ENCODE assay signal across 10 cellular contexts in the genomic region with DNA sequence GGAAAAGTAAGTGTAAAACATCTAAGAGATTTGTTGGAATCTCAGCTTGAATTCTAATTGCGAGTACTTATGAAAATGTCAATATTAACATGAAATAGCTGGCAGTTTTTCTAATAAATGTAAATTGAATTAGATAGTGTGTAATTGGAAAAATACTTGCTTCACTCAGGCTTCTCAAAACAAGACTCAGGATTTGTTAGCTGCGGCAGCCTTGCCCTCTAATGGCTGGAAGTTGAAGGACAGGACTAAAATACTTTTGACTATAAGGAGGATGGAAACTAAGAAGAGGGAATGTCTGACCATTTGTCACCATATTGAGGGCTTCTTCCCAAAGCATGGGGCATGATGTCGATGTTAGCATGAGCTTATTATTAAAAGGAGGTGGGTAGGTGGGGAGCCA.
DNase-seq lines count a peak whose midpoint lies in the region; ATAC-seq and TF ChIP-seq lines count a peak whose summit lies in the region.
"Had no signal": no experiment of that assay in that cellular context is flagged by ENCODE, and none has a peak within 500 bp of the region (broad histone marks: within the 10 kb centered on the region; RNA-seq: fewer than 3 reads in every experiment).

No MANE protein-coding gene starts in this region.

- H3K4me3 ChIP-seq in BE2C (ENCODE audit: low read depth, low read length), result no peak overlapping the region
- no peak overlapping the region for H3K4me3 ChIP-seq in adrenal gland
- no peak overlapping the region for H3K4me3 ChIP-seq in naive thymus-derived CD4-positive, alpha-beta T cell (ENCODE audit: low read length)
- no peak overlapping the region for H3K4me3 ChIP-seq in effector memory CD4-positive, alpha-beta T cell (ENCODE audit: insufficient read depth, low read depth, low read length, poor library complexity, severe bottlenecking)

- TF ChIP-seq CTCF in BE2C (IDR thresholded peaks at IDR 0.05; ENCODE audit: low read depth, low read length) (peak; percentile 38), adrenal gland (IDR thresholded peaks at IDR 0.05) (peak in 5 of 6 experiments; percentile 43 to 59 (median 49))

- H3K4me1 ChIP-seq in BE2C (no peaks in the 10 kb centered on the region), adrenal gland (replicated peaks in 1 of 2) (peaks cover 0 to 11% of the 10 kb centered on the region in 2 donors)
- no peaks in the 10 kb centered on the region for H3K4me1 ChIP-seq in naive thymus-derived CD4-positive, alpha-beta T cell (ENCODE audit: control insufficient read depth in 2 of 2, insufficient read depth in 2 of 2, low read length in 2 of 2)
- H3K4me1 ChIP-seq in effector memory CD4-positive, alpha-beta T cell (ENCODE audit: control insufficient read depth, insufficient read depth, low read length, poor library complexity, severe bottlenecking), result peaks cover 2% of the 10 kb centered on the region

- H3K27ac Mint-ChIP-seq in naive thymus-derived CD4-positive, alpha-beta T cell, result no peak overlapping the region
- H3K27ac Mint-ChIP-seq in natural killer cell treated with Interleukin-12 subunit alpha and Interleukin-12 subunit beta and Interleukin-15 and Interleukin-18, amount 100 ng/mL, for 72 hours, result no peak overlapping the region
- H3K27ac Mint-ChIP-seq: stimulated activated naive B cell treated with anti-CD40 and anti-IgM and Interleukin-4, amounts not matched to agents 10 μg/mL and 1 μg/mL and 100 μg/mL, for 72 hours had no signal

- ATAC-seq in left lobe of liver (peak; percentile 44), HG03097 (IDR thresholded peaks at IDR 0.05; ENCODE audit: low FRiP score, unreplicated experiment) (no peak)
- ATAC-seq in naive thymus-derived CD4-positive, alpha-beta T cell, result no peak
- ATAC-seq in natural killer cell treated with Interleukin-12 subunit alpha and Interleukin-12 subunit beta and Interleukin-15 and Interleukin-18, amount 100 ng/mL, for 72 hours, result no peak
- ATAC-seq: stimulated activated naive B cell treated with anti-CD40 and anti-IgM and Interleukin-4, amounts not matched to agents 10 μg/mL and 1 μg/mL and 100 μg/mL, for 72 hours had no signal

- no peak for DNase-seq in BE2C
- DNase-seq in adrenal gland, result peak in 5 of 7 donors; percentile 31 to 68 (median 52)
- DNase-seq in left lobe of liver (ENCODE audit: low spot score), result no peak
- DNase-seq in naive thymus-derived CD4-positive, alpha-beta T cell, result no peak
- DNase-seq in effector memory CD4-positive, alpha-beta T cell, result no peak
- no peak for DNase-seq in natural killer cell treated with Interleukin-12 subunit alpha and Interleukin-12 subunit beta and Interleukin-15 and Interleukin-18, amount 100 ng/mL, for 72 hours (ENCODE audit: low spot score)
- DNase-seq: activated CD4-positive, alpha-beta T cell treated with anti-CD3 and anti-CD28 coated beads for 48 hours; stimulated activated naive B cell treated with anti-CD40 and anti-IgM and Interleukin-4, amounts not matched to agents 10 μg/mL and 1 μg/mL and 100 μg/mL, for 72 hours had no signal

- POLR2A ChIA-PET in naive thymus-derived CD4-positive, alpha-beta T cell (lab: Charles Lee), result no interaction called here

- H3K27me3 ChIP-seq in BE2C, result peaks cover 65% of the 10 kb centered on the region
- H3K27me3 ChIP-seq in adrenal gland, result no peaks in the 10 kb centered on the region
- no peaks in the 10 kb centered on the region for H3K27me3 ChIP-seq in naive thymus-derived CD4-positive, alpha-beta T cell (ENCODE audit: control insufficient read depth in 2 of 2, insufficient read depth in 2 of 2, low read length in 2 of 2)
- no peaks in the 10 kb centered on the region for H3K27me3 ChIP-seq in effector memory CD4-positive, alpha-beta T cell (replicated peaks; ENCODE audit: control insufficient read depth, insufficient read depth, low read length, poor library complexity, severe bottlenecking)

- H3K36me3 ChIP-seq in BE2C, result no peaks in the 10 kb centered on the region
- no peaks in the 10 kb centered on the region for H3K36me3 ChIP-seq in adrenal gland (replicated peaks in 1 of 2)
- no peaks in the 10 kb centered on the region for H3K36me3 ChIP-seq in naive thymus-derived CD4-positive, alpha-beta T cell (ENCODE audit: control insufficient read depth in 2 of 3, insufficient read depth in 3 of 3, low read length in 3 of 3)
- H3K36me3 ChIP-seq in effector memory CD4-positive, alpha-beta T cell (ENCODE audit: control insufficient read depth, insufficient read depth, low read length), result no peaks in the 10 kb centered on the region

- H3K4me3 Mint-ChIP-seq in naive thymus-derived CD4-positive, alpha-beta T cell, result no peak overlapping the region
- no peak overlapping the region for H3K4me3 Mint-ChIP-seq in natural killer cell treated with Interleukin-12 subunit alpha and Interleukin-12 subunit beta and Interleukin-15 and Interleukin-18, amount 100 ng/mL, for 72 hours
- H3K4me3 Mint-ChIP-seq: stimulated activated naive B cell treated with anti-CD40 and anti-IgM and Interleukin-4, amounts not matched to agents 10 μg/mL and 1 μg/mL and 100 μg/mL, for 72 hours had no signal

- no peaks in the 10 kb centered on the region for H3K36me3 Mint-ChIP-seq in naive thymus-derived CD4-positive, alpha-beta T cell
- no peaks in the 10 kb centered on the region for H3K36me3 Mint-ChIP-seq in natural killer cell treated with Interleukin-12 subunit alpha and Interleukin-12 subunit beta and Interleukin-15 and Interleukin-18, amount 100 ng/mL, for 72 hours

- H3K9me3 Mint-ChIP-seq in naive thymus-derived CD4-positive, alpha-beta T cell, result peaks cover 0 to 2% (median 0%) of the 10 kb centered on the region in 11 donors
- H3K9me3 Mint-ChIP-seq in natural killer cell treated with Interleukin-12 subunit alpha and Interleukin-12 subunit beta and Interleukin-15 and Interleukin-18, amount 100 ng/mL, for 72 hours, result no peaks in the 10 kb centered on the region
- H3K9me3 Mint-ChIP-seq: stimulated activated naive B cell treated with anti-CD40 and anti-IgM and Interleukin-4, amounts not matched to agents 10 μg/mL and 1 μg/mL and 100 μg/mL, for 72 hours had no signal

- no peak for TF ChIP-seq POLR2A in adrenal gland (IDR thresholded peaks at IDR 0.05)

- H3K4me1 Mint-ChIP-seq in naive thymus-derived CD4-positive, alpha-beta T cell, result no peaks in the 10 kb centered on the region
- H3K4me1 Mint-ChIP-seq in natural killer cell treated with Interleukin-12 subunit alpha and Interleukin-12 subunit beta and Interleukin-15 and Interleukin-18, amount 100 ng/mL, for 72 hours (ENCODE audit: low read depth in 2 of 2), result peaks cover 7 to 8% of the 10 kb centered on the region in 2 donors

- CTCF ChIA-PET in naive thymus-derived CD4-positive, alpha-beta T cell (lab: Charles Lee), result no interaction called here

- H3K27me3 Mint-ChIP-seq in naive thymus-derived CD4-positive, alpha-beta T cell, result peaks cover 23 to 49% (median 39%) of the 10 kb centered on the region in 5 donors
- peaks cover 3 to 5% of the 10 kb centered on the region in 2 donors for H3K27me3 Mint-ChIP-seq in natural killer cell treated with Interleukin-12 subunit alpha and Interleukin-12 subunit beta and Interleukin-15 and Interleukin-18, amount 100 ng/mL, for 72 hours
- H3K27me3 Mint-ChIP-seq: stimulated activated naive B cell treated with anti-CD40 and anti-IgM and Interleukin-4, amounts not matched to agents 10 μg/mL and 1 μg/mL and 100 μg/mL, for 72 hours had no signal

- intact Hi-C loops in adrenal gland (cut with DNase I), result no loop called here
- intact Hi-C loops in naive thymus-derived CD4-positive, alpha-beta T cell (cut with micrococcal nuclease), result no loop called here

- 24 to 39% (median 31%) methylated on average over 3 of the region's 3 CpGs for WGBS in adrenal gland, 4 donors

- peak; percentile 38 for TF ChIP-seq RAD21 in Ishikawa (IDR thresholded peaks at IDR 0.05; ENCODE audit: low read depth)

- no peak for TF ChIP-seq EP300 in Ishikawa (IDR thresholded peaks at IDR 0.05; ENCODE audit: borderline replicate concordance)

- no peaks in the 10 kb centered on the region for H3K9me3 ChIP-seq in BE2C
- no peaks in the 10 kb centered on the region for H3K9me3 ChIP-seq in adrenal gland (replicated peaks in 1 of 3)
- H3K9me3 ChIP-seq in naive thymus-derived CD4-positive, alpha-beta T cell (ENCODE audit: control insufficient read depth in 2 of 3, low read length in 3 of 3), result no peaks in the 10 kb centered on the region
- H3K9me3 ChIP-seq in effector memory CD4-positive, alpha-beta T cell (ENCODE audit: control insufficient read depth, low read length), result no peaks in the 10 kb centered on the region

- H3K27ac ChIP-seq in adrenal gland, result no peak overlapping the region
- no peak overlapping the region for H3K27ac ChIP-seq in naive thymus-derived CD4-positive, alpha-beta T cell (ENCODE audit: low read depth, low read length)
- no peak overlapping the region for H3K27ac ChIP-seq in effector memory CD4-positive, alpha-beta T cell (ENCODE audit: insufficient read depth, low read length, poor library complexity, severe bottlenecking)

TF ChIP-seq in Ishikawa, 13 proteins besides CTCF, POLR2A, EP300 and RAD21 (continues in another document):
- TF ChIP-seq, protein P1, sequence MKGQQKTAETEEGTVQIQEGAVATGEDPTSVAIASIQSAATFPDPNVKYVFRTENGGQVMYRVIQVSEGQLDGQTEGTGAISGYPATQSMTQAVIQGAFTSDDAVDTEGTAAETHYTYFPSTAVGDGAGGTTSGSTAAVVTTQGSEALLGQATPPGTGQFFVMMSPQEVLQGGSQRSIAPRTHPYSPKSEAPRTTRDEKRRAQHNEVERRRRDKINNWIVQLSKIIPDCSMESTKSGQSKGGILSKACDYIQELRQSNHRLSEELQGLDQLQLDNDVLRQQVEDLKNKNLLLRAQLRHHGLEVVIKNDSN (IDR thresholded peaks at IDR 0.05), result no peak
- TF ChIP-seq, protein P2, sequence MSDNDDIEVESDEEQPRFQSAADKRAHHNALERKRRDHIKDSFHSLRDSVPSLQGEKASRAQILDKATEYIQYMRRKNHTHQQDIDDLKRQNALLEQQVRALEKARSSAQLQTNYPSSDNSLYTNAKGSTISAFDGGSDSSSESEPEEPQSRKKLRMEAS (IDR thresholded peaks at IDR 0.05), result no peak
- no peak for TF ChIP-seq CREB1 (IDR thresholded peaks at IDR 0.05; ENCODE audit: low read depth)
- no peak for TF ChIP-seq CEBPB (IDR thresholded peaks at IDR 0.05)
- TF ChIP-seq EGR1 (IDR thresholded peaks at IDR 0.05), result no peak
- TF ChIP-seq NFIC (IDR thresholded peaks at IDR 0.05), result no peak
- no peak for TF ChIP-seq TCF12 (IDR thresholded peaks at IDR 0.05; ENCODE audit: low read depth)
- TF ChIP-seq TAF1 (IDR thresholded peaks at IDR 0.05; ENCODE audit: low read depth), result no peak
- TF ChIP-seq YY1 (IDR thresholded peaks at IDR 0.05; ENCODE audit: low read depth), result no peak
- TF ChIP-seq FOXM1 (IDR thresholded peaks at IDR 0.05; ENCODE audit: borderline replicate concordance, low read depth), result no peak

Comparison
In these comparisons a context has a peak if more than half of its experiments do, and no peak if none do; other contexts are left out.
1. DNase-seq: peak in adrenal gland (5 of 7); none in BE2C (single experiment), left lobe of liver (single experiment), naive thymus-derived CD4-positive, alpha-beta T cell (0 of 9), effector memory CD4-positive, alpha-beta T cell (0 of 3) and natural killer cell treated with Interleukin-12 subunit alpha and Interleukin-12 subunit beta and Interleukin-15 and Interleukin-18, amount 100 ng/mL, for 72 hours (single experiment).